Comparison of ENCODE assay signal across 1 cellular context in genomic region chr12:96271469-96272199, GRCh38.
TF ChIP-seq lines count a peak whose summit lies in the region.

No MANE protein-coding gene starts in this region.

TF ChIP-seq in K562, 482 proteins besides CTCF, POLR2A, EP300 and RAD21 (continued from another document and continues in another):
- TF ChIP-seq ZBTB5 (IDR thresholded peaks at IDR 0.05) (no peak), ELK1 (CRISPR knock-in tag; IDR thresholded peaks at IDR 0.05) (no peak), ATF3 (IDR thresholded peaks at IDR 0.05) (peak; percentile 51; the same call in 1 of the 2 replicates), ATF3 (CRISPR knock-in tag; conservative IDR thresholded peaks at IDR 0.05) (no peak), NKRF (IDR thresholded peaks at IDR 0.05; ENCODE audit: borderline replicate concordance) (no peak), CBFA2T3 (IDR thresholded peaks at IDR 0.05) (no peak), ZNF347 (CRISPR knock-in tag; IDR thresholded peaks at IDR 0.05; ENCODE audit: low read depth) (no peak), NR1H2 (CRISPR knock-in tag; IDR thresholded peaks at IDR 0.05) (no peak), MEIS2 (IDR thresholded peaks at IDR 0.05; ENCODE audit: partially characterized antibody) (peak; percentile 62), ZNF146 (CRISPR knock-in tag; IDR thresholded peaks at IDR 0.05; ENCODE audit: unreplicated experiment) (no peak), ARHGAP35 (IDR thresholded peaks at IDR 0.05; ENCODE audit: partially characterized antibody) (no peak), CEBPG (CRISPR knock-in tag; IDR thresholded peaks at IDR 0.05) (no peak), CEBPG (tag; conservative IDR thresholded peaks at IDR 0.05 in 1 of 2, IDR thresholded peaks at IDR 0.05 in 1 of 2) (peak in 1 of 2 experiments; percentile 89; a peak in 2 of 4 replicates), TCF3 (CRISPR knock-in tag; IDR thresholded peaks at IDR 0.05) (no peak), ZNF280B (CRISPR knock-in tag; IDR thresholded peaks at IDR 0.05) (no peak), ZNF76 (CRISPR knock-in tag; IDR thresholded peaks at IDR 0.05; ENCODE audit: borderline replicate concordance) (no peak), ZNF274 (IDR thresholded peaks at IDR 0.05; ENCODE audit: borderline replicate concordance, low read depth, low read length) (no peak), RERE (CRISPR knock-in tag; IDR thresholded peaks at IDR 0.05; ENCODE audit: borderline replicate concordance) (no peak), HDAC8 (tag; IDR thresholded peaks at IDR 0.05) (no peak), PBX2 (CRISPR knock-in tag; IDR thresholded peaks at IDR 0.05; ENCODE audit: low read depth) (no peak), PBX2 (tag; conservative IDR thresholded peaks at IDR 0.05; ENCODE audit: low read depth) (no peak), RREB1 (CRISPR knock-in tag; IDR thresholded peaks at IDR 0.05) (no peak), ATF7 (IDR thresholded peaks at IDR 0.05) (no peak), CEBPZ (IDR thresholded peaks at IDR 0.05; ENCODE audit: borderline replicate concordance, low read depth, low read length) (no peak), ZFPM2 (CRISPR knock-in tag; IDR thresholded peaks at IDR 0.05) (no peak), PPARD (CRISPR knock-in tag; IDR thresholded peaks at IDR 0.05) (no peak)
